1 cellular context compared by ENCODE assay signal in the genomic region with DNA sequence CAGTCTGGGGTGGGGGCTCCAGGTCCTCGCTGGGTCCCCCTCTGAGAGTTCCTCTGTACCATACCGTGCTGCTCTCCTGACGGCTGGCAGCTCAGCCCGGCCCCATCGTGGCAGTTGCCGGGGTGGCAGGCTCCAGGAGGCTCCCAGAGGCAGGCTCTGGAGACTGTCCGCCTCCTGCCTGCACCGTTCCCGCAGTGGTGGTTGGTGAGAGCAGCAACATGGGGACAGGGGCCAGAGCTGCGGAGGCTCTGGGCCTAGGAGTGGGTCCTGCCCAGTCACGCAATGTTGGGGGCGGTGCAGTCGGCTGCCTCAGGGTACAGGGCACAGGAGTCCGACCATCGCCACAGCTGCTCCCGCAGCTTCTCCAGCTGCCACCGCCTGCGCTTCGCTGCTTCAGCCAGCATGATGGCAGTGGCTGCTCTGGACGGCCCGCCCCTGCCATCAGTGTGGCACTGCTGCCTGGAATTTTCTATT.
TF ChIP-seq lines count a peak whose summit lies in the region.

No MANE protein-coding gene starts in this region.

TF ChIP-seq in SK-N-SH, 30 proteins besides CTCF, POLR2A, EP300 and RAD21:
- TF ChIP-seq MXI1 (IDR thresholded peaks at IDR 0.05; ENCODE audit: low read depth, low read length) (peak; percentile 47; the same call in 1 of the 2 replicates), GABPA (IDR thresholded peaks at IDR 0.05; ENCODE audit: low read depth) (no peak), JUND (IDR thresholded peaks at IDR 0.05) (no peak), RXRA (IDR thresholded peaks at IDR 0.05; ENCODE audit: borderline replicate concordance, low read depth) (no peak), FOXJ3 (CRISPR knock-in tag; IDR thresholded peaks at IDR 0.05) (0 out of 2 replicates have a peak, but pooled peaks have one; percentile 29), ELF1 (IDR thresholded peaks at IDR 0.05) (no peak), NRF1 (IDR thresholded peaks at IDR 0.05; ENCODE audit: low read depth, low read length) (no peak)
